Comparison of ENCODE assay signal across 17 cellular contexts in genomic region chr5:73306741-73307275, GRCh38.
"Had no signal": no experiment of that assay in that cellular context is flagged by ENCODE, and none has a peak within 500 bp of the region (broad histone marks: within the 10 kb centered on the region; RNA-seq: fewer than 3 reads in every experiment).

No MANE protein-coding gene starts in this region.

- DNase-seq: activated B cell treated with CpG ODN at 0.5 μM for 24 hours; activated CD4-positive, alpha-beta memory T cell treated with anti-CD3 and anti-CD28 coated beads for 36 hours; activated CD4-positive, alpha-beta T cell treated with anti-CD3 and anti-CD28 coated beads for 4 hours; activated T-cell treated with anti-CD3 and anti-CD28 coated beads for 4 hours; anterior cingulate cortex; brain microvascular endothelial cell; central memory CD4-positive, alpha-beta T cell; colonic mucosa; heart left ventricle; left lung; naive B cell; stimulated activated CD4-positive, alpha-beta T cell treated with anti-CD3 and anti-CD28 coated beads, Interleukin-4, amount 100 ng/mL, for 1 hour; T-helper 2 cell had no signal

- H3K9me3 ChIP-seq: colonic mucosa, heart left ventricle, left lung, right atrium auricular region had no signal

- H3K27me3 ChIP-seq: brain microvascular endothelial cell had no signal

- H3K9me3 Mint-ChIP-seq: activated B cell treated with CpG ODN at 0.5 μM for 24 hours; activated CD4-positive, alpha-beta memory T cell treated with anti-CD3 and anti-CD28 coated beads for 36 hours; neural crest cell had no signal

- H3K27ac ChIP-seq: brain microvascular endothelial cell, colonic mucosa, heart left ventricle, left lung, right atrium auricular region had no signal

- ATAC-seq: heart left ventricle, left lung had no signal

- H3K4me3 ChIP-seq: colonic mucosa, heart left ventricle, left lung, right atrium auricular region, smooth muscle cell had no signal

- H3K36me3 ChIP-seq: brain microvascular endothelial cell, colonic mucosa, heart left ventricle, left lung, right atrium auricular region had no signal

- H3K36me3 Mint-ChIP-seq: activated CD4-positive, alpha-beta memory T cell treated with anti-CD3 and anti-CD28 coated beads for 36 hours had no signal

- H3K27ac Mint-ChIP-seq: activated B cell treated with CpG ODN at 0.5 μM for 24 hours; activated CD4-positive, alpha-beta memory T cell treated with anti-CD3 and anti-CD28 coated beads for 36 hours; naive B cell; progenitor cell of endocrine pancreas had no signal

- H3K4me3 Mint-ChIP-seq: activated B cell treated with CpG ODN at 0.5 μM for 24 hours; activated CD4-positive, alpha-beta memory T cell treated with anti-CD3 and anti-CD28 coated beads for 36 hours; naive B cell; neural crest cell had no signal
